22 cellular contexts compared by ENCODE assay signal in genomic region chr19:11541238-11541637, GRCh38. TPM values are rescaled to one million over a fixed set of nuclear protein-coding genes. Genes with fewer than 3 reads are reported as not detected.
DNase-seq lines count a peak whose midpoint lies in the region; ATAC-seq and TF ChIP-seq lines count a peak whose summit lies in the region.
"Had no signal": no experiment of that assay in that cellular context is flagged by ENCODE, and none has a peak within 500 bp of the region (broad histone marks: within the 10 kb centered on the region; RNA-seq: fewer than 3 reads in every experiment).

No MANE protein-coding gene starts in this region.

- DNase-seq in cardiac muscle cell (ENCODE audit: low read depth in 1 of 2, low spot score in 1 of 2) = no peak
- DNase-seq in left ventricle myocardium superior = no peak
- no peak for DNase-seq in memory B cell (ENCODE audit: low spot score in 2 of 2)
- DNase-seq in uterus = no peak
- no peak for DNase-seq in substantia nigra (lab: John Stamatoyannopoulos, UW)
- no peak for DNase-seq in foreskin fibroblast
- DNase-seq: activated naive CD8-positive, alpha-beta T cell treated with anti-CD3 and anti-CD28 coated beads for 36 hours; Calu3; left colon; PC-3; retina; SJCRH30 had no signal

- H3K9me3 Mint-ChIP-seq in memory B cell = no peaks in the 10 kb centered on the region
- H3K9me3 Mint-ChIP-seq: activated naive CD8-positive, alpha-beta T cell treated with anti-CD3 and anti-CD28 coated beads for 36 hours; dendritic cell treated with granulocyte-macrophage colony-stimulating factor and Interleukin-4, amounts not matched to agents 40 ng/mL and 50 ng/mL, for 4 days; neural progenitor cell; type B pancreatic cell; WTC11 had no signal

- H3K4me3 Mint-ChIP-seq in memory B cell = no peak overlapping the region
- H3K4me3 Mint-ChIP-seq: activated naive CD8-positive, alpha-beta T cell treated with anti-CD3 and anti-CD28 coated beads for 36 hours; brain; dendritic cell treated with granulocyte-macrophage colony-stimulating factor and Interleukin-4, amounts not matched to agents 40 ng/mL and 50 ng/mL, for 4 days; neural progenitor cell; type B pancreatic cell; WTC11 had no signal

- ATAC-seq in left ventricle myocardium superior (no peak), memory B cell (ENCODE audit: low read depth) (peak; percentile 44)
- ATAC-seq: left colon, PC-3, WTC11 had no signal

- H3K27ac ChIP-seq in cardiac muscle cell (peak overlapping the region; percentile 92), uterus (peak overlapping the region; percentile 98 to 100), substantia nigra (ENCODE audit: low read depth, low read length, poor library complexity, severe bottlenecking) (no peak overlapping the region)
- H3K27ac ChIP-seq: A549, BLaER1, neural progenitor cell, SJCRH30 had no signal

- intact Hi-C loops in left ventricle myocardium superior (cut with micrococcal nuclease) (no loop called here), uterus (cut with DNase I; ENCODE audit: low total_unique reads) (no loop called here)

- H3K27ac Mint-ChIP-seq in memory B cell = no peak overlapping the region
- H3K27ac Mint-ChIP-seq: activated naive CD8-positive, alpha-beta T cell treated with anti-CD3 and anti-CD28 coated beads for 36 hours; brain; dendritic cell treated with granulocyte-macrophage colony-stimulating factor and Interleukin-4, amounts not matched to agents 40 ng/mL and 50 ng/mL, for 4 days; neural progenitor cell; type B pancreatic cell; WTC11 had no signal

- H3K9me3 ChIP-seq in cardiac muscle cell (ENCODE audit: low read depth) (no peaks in the 10 kb centered on the region), uterus (no peaks in the 10 kb centered on the region)
- H3K9me3 ChIP-seq: A549, BLaER1, SJCRH30 had no signal

- TF ChIP-seq CTCF in cardiac muscle cell (IDR thresholded peaks at IDR 0.05; ENCODE audit: low read depth, low read length) (no peak), uterus (IDR thresholded peaks at IDR 0.05) (no peak), foreskin fibroblast (IDR thresholded peaks at IDR 0.05; ENCODE audit: low read depth, low read length) (no peak)

- H3K4me1 ChIP-seq in cardiac muscle cell (ENCODE audit: low read depth) = peaks cover 11% of the 10 kb centered on the region
- no peaks in the 10 kb centered on the region for H3K4me1 ChIP-seq in uterus
- H3K4me1 ChIP-seq: SJCRH30 had no signal

- no peaks in the 10 kb centered on the region for H3K27me3 ChIP-seq in cardiac muscle cell
- H3K27me3 ChIP-seq in uterus = no peaks in the 10 kb centered on the region
- H3K27me3 ChIP-seq: neural progenitor cell, SJCRH30 had no signal

- no peaks in the 10 kb centered on the region for H3K36me3 ChIP-seq in cardiac muscle cell
- no peaks in the 10 kb centered on the region for H3K36me3 ChIP-seq in uterus
- H3K36me3 ChIP-seq: BLaER1, neural progenitor cell, SJCRH30 had no signal

- H3K4me3 ChIP-seq in cardiac muscle cell (no peak overlapping the region), uterus (peak overlapping the region; percentile 50 to 94), foreskin fibroblast (ENCODE audit: low read depth in 1 of 2, low read length in 2 of 2) (no peak overlapping the region)
- H3K4me3 ChIP-seq: A549, BLaER1, neural progenitor cell, SJCRH30 had no signal

- H3K4me1 Mint-ChIP-seq in memory B cell = peaks cover 12% of the 10 kb centered on the region

- no peak for TF ChIP-seq POLR2A in uterus (IDR thresholded peaks at IDR 0.05)

- no peaks in the 10 kb centered on the region for H3K36me3 Mint-ChIP-seq in memory B cell
- H3K36me3 Mint-ChIP-seq: activated naive CD8-positive, alpha-beta T cell treated with anti-CD3 and anti-CD28 coated beads for 36 hours; brain; neural progenitor cell; type B pancreatic cell; WTC11 had no signal

- H3K27me3 Mint-ChIP-seq in memory B cell = peaks cover 7% of the 10 kb centered on the region

RNA-seq across cellular contexts. Expression of gene CNN1, which starts 2.6 kb away (rescaled TPM):
- total RNA-seq in cardiac muscle cell (288 and 520 TPM in 2 replicates), left ventricle myocardium superior (81.7 TPM), uterus (1,000 to 10,000 TPM in 1 of 4 donors, 100 to 1,000 TPM in 3; 267 to 1,727 (median 599) TPM)
- polyA plus RNA-seq in cardiac muscle cell = 219 and 388 TPM in 2 replicates
- total RNA-seq: Calu3; HT-29; T-helper 2 cell treated with Interferon-gamma antibody and Interleukin-4, amounts not matched to agents 100 ng/mL and 5 ng/mL, for 36 hours had no signal

RNA-seq across cellular contexts. Expression of gene ECSIT, which starts 12.3 kb away (rescaled TPM):
- total RNA-seq in cardiac muscle cell = 71.5 and 91.3 TPM in 2 replicates
- polyA plus RNA-seq in cardiac muscle cell = 56.6 and 64.0 TPM in 2 replicates
- 180 TPM for total RNA-seq in left ventricle myocardium superior
- total RNA-seq in uterus = 100 to 1,000 TPM in 1 of 4 donors, 10 to 100 TPM in 3; 44.6 to 138 (median 58.2) TPM

RNA-seq across cellular contexts. Expression of gene ELOF1, which starts 17.8 kb away (rescaled TPM):
- total RNA-seq in cardiac muscle cell (44.3 and 45.3 TPM in 2 replicates), left ventricle myocardium superior (36.0 TPM), uterus (10 to 100 TPM; 19.7 to 89.4 (median 38.9) TPM)
- 80.2 and 98.6 TPM in 2 replicates for polyA plus RNA-seq in cardiac muscle cell

RNA-seq across cellular contexts. Expression of gene ZNF653, which starts 35.6 kb away (rescaled TPM):
- total RNA-seq in cardiac muscle cell (13.8 and 19.0 TPM in 2 replicates), left ventricle myocardium superior (3.3 TPM), uterus (10 to 100 TPM in 1 of 4 donors, 1 to 10 TPM in 2, under 1 TPM in 1; 0.88 to 14.8 (median 6.3) TPM)
- 10.6 and 14.4 TPM in 2 replicates for polyA plus RNA-seq in cardiac muscle cell

RNA-seq across cellular contexts. Expression of gene ACP5, which starts 36.2 kb away (rescaled TPM):
- total RNA-seq in cardiac muscle cell (1.9 TPM in 1 of 2 replicates, not detected in the other), left ventricle myocardium superior (2.5 TPM), uterus (1 to 10 TPM; 2.5 to 7.7 (median 5.8) TPM)
- 1.1 and 1.2 TPM in 2 replicates for polyA plus RNA-seq in cardiac muscle cell
- total RNA-seq: G401, PC-3 had no signal

Comparison
In these comparisons a context has a peak if more than half of its experiments do, and no peak if none do; other contexts are left out.
1. H3K4me3 ChIP-seq: peak in uterus (2 of 2); none in cardiac muscle cell (single experiment) and foreskin fibroblast (0 of 2).